ENCODE assay signal across 1 cellular context in the genomic region with DNA sequence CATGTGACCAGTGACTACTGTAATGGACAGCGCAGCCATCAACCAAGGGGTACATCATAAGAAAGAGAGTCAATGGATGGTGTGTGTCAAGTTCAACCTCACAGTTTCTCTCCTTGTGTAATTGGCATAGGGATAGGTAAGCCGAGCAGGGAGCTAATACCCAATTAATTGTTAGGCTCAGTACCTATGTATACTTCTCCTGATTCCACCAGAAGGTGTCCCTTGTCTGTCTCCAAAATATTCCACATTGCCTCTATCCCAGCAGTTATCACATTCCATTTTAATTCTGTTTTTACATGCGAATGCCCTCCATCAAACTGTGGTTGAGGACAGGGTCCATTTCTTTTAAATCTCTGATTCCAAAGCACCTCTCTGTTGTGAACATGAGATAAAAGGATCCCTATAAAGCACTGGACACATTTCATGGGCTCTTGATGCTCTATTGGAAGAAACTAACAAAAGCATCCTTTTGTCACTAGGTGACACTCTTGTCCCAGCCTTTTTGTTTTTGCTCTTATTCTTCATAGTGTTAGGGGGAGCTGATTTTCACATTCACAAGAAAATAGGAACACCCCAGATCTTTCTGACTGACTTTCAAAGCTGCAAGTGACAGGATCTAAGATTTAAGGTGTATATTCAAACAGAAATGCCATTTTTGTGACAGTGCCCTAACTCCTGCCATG.
TF ChIP-seq lines count a peak whose summit lies in the region.

No MANE protein-coding gene starts in this region.

TF ChIP-seq in GM23338, 12 proteins besides CTCF, POLR2A, EP300 and RAD21 (continued from another document):
- TF ChIP-seq ZNF462 (CRISPR knock-in tag; IDR thresholded peaks at IDR 0.05) (no peak), STAT1 (IDR thresholded peaks at IDR 0.05; ENCODE audit: unreplicated experiment) (no peak)
